31 cellular contexts compared by ENCODE assay signal in genomic region chr2:9312591-9312990, GRCh38.
A peak's percentile ranks its signal among the peaks of the same experiment; 100 is the strongest.
DNase-seq lines count a peak whose midpoint lies in the region; ATAC-seq, FAIRE-seq and TF ChIP-seq lines count a peak whose summit lies in the region.
"Had no signal": no experiment of that assay in that cellular context is flagged by ENCODE, and none has a peak within 500 bp of the region (broad histone marks: within the 10 kb centered on the region; RNA-seq: fewer than 3 reads in every experiment).

No MANE protein-coding gene starts in this region.

- peaks cover 0 to 4% (median 0%) of the 10 kb centered on the region in 5 experiments for H3K9me3 Mint-ChIP-seq in brain
- H3K9me3 Mint-ChIP-seq: activated naive CD4-positive, alpha-beta T cell treated with anti-CD3 and anti-CD28 coated beads, Interleukin-2, amount 10 ng/mL, durations not matched to agents 7 days and 5 days; activated T-cell treated with anti-CD3 and anti-CD28 coated beads, Interleukin-2, amount 50 U/mL, for 72 hours; mesothelial cell of epicardium; naive thymus-derived CD8-positive, alpha-beta T cell had no signal

- H3K36me3 ChIP-seq in GM23248 (ENCODE audit: low read depth) (no peaks in the 10 kb centered on the region), skeletal muscle tissue (ENCODE audit: control insufficient read depth in 3 of 3, insufficient read depth in 3 of 3, low read length in 3 of 3) (no peaks in the 10 kb centered on the region)
- H3K36me3 ChIP-seq: BE2C, cardiac muscle cell, left lung, thyroid gland had no signal

- H3K27ac ChIP-seq in GM23248, result peak overlapping the region; percentile 98
- H3K27ac ChIP-seq in skeletal muscle tissue (ENCODE audit: low read depth, low read length), result peak overlapping the region; percentile 84
- H3K27ac ChIP-seq: cardiac muscle cell had no signal

- peaks cover 63% of the 10 kb centered on the region for H3F3A ChIP-seq in GM23248 (ENCODE audit: insufficient read depth)

- H3K27me3 Mint-ChIP-seq in brain, result no peaks in the 10 kb centered on the region

- peaks cover 49% of the 10 kb centered on the region for H3K4me1 Mint-ChIP-seq in brain

- H3K9me2 ChIP-seq in GM23248 (ENCODE audit: insufficient read depth), result no peaks in the 10 kb centered on the region

- no peaks in the 10 kb centered on the region for H3K9me3 ChIP-seq in GM23248 (ENCODE audit: low read depth)
- H3K9me3 ChIP-seq in skeletal muscle tissue (ENCODE audit: control insufficient read depth in 3 of 3, low read length in 3 of 3), result no peaks in the 10 kb centered on the region
- H3K9me3 ChIP-seq: BE2C, left lung, thyroid gland had no signal

- TF ChIP-seq CTCF in brain (conservative IDR thresholded peaks at IDR 0.05), result no peak

- intact Hi-C loops in posterior vena cava (cut with DNase I), result loop anchor here in 1 of 2 donors (10.0 kb wide), 1 partner anchor 108 kb away; the partner anchor contains the start of gene ASAP2

- H3K79me2 ChIP-seq in GM23248 (ENCODE audit: insufficient read depth), result peaks cover 79% of the 10 kb centered on the region

- H4K20me1 ChIP-seq in GM23248 (ENCODE audit: insufficient read depth), result no peaks in the 10 kb centered on the region

- DNase-seq in GM23248, result peak; percentile 32
- DNase-seq in mesenteric fat pad (ENCODE audit: low spot score), result peak; percentile 59
- no peak for DNase-seq in GM12892 (ENCODE audit: insufficient read length)
- DNase-seq in posterior vena cava (ENCODE audit: low spot score), result no peak
- no peak for DNase-seq in inferior parietal cortex (ENCODE audit: extremely low spot score)
- DNase-seq: activated naive CD4-positive, alpha-beta T cell treated with anti-CD3 and anti-CD28 coated beads, Interleukin-2, amount 10 ng/mL, durations not matched to agents 7 days and 5 days; activated T-cell treated with anti-CD3 and anti-CD28 coated beads, Interleukin-2, amount 50 U/mL, for 72 hours; BE2C; cortex of kidney; DMS153; left lung; naive thymus-derived CD8-positive, alpha-beta T cell; NCI-H1694; NCI-H2171; NCI-H524; NK-92 treated with Interleukin-12 subunit alpha and Interleukin-12 subunit beta, amount 100 ng/mL, for 24 hours; PC-9; right cardiac atrium; SHP77 treated with DMSO at 0.1 percent for 48 hours; stimulated activated CD4-positive, alpha-beta T cell treated with anti-CD3 and anti-CD28 coated beads, Interleukin-15, amount 100 ng/mL, for 24 hours; stimulated activated naive CD4-positive, alpha-beta T cell; T1000; thyroid gland had no signal

- H2AFZ ChIP-seq in GM23248, result no peak overlapping the region
- H2AFZ ChIP-seq: PC-9 had no signal

- H3K4me1 ChIP-seq in GM23248 (ENCODE audit: insufficient read depth), result peaks cover 42% of the 10 kb centered on the region
- peaks cover 36 to 43% (median 40%) of the 10 kb centered on the region in 3 donors for H3K4me1 ChIP-seq in skeletal muscle tissue (ENCODE audit: control insufficient read depth in 3 of 3, insufficient read depth in 3 of 3, low read length in 3 of 3)
- H3K4me1 ChIP-seq: BE2C had no signal

- H3K36me3 Mint-ChIP-seq in brain, result peaks cover 15% of the 10 kb centered on the region
- H3K36me3 Mint-ChIP-seq: activated naive CD4-positive, alpha-beta T cell treated with anti-CD3 and anti-CD28 coated beads, Interleukin-2, amount 10 ng/mL, durations not matched to agents 7 days and 5 days; mesothelial cell of epicardium; naive thymus-derived CD8-positive, alpha-beta T cell had no signal

- in situ Hi-C loops in GM23248 (cut with MboI), result no loop called here

- H3K9ac ChIP-seq in GM23248 (peak overlapping the region; percentile 81), skeletal muscle tissue (ENCODE audit: low read depth in 1 of 3, low read length in 3 of 3) (peak overlapping the region in 1 of 3 donors; percentile 54)

- no peak for ATAC-seq in HG02970 (IDR thresholded peaks at IDR 0.05; ENCODE audit: low FRiP score, unreplicated experiment)
- ATAC-seq: activated T-cell treated with anti-CD3 and anti-CD28 coated beads, Interleukin-2, amount 50 U/mL, for 72 hours; esophagus mucosa; left lung; naive thymus-derived CD8-positive, alpha-beta T cell; right cardiac atrium had no signal

- peak overlapping the region in 3 of 5 experiments; percentile 21 to 90 (median 28) for H3K27ac Mint-ChIP-seq in brain
- H3K27ac Mint-ChIP-seq: activated naive CD4-positive, alpha-beta T cell treated with anti-CD3 and anti-CD28 coated beads, Interleukin-2, amount 10 ng/mL, durations not matched to agents 7 days and 5 days; activated T-cell treated with anti-CD3 and anti-CD28 coated beads, Interleukin-2, amount 50 U/mL, for 72 hours; mesothelial cell of epicardium; naive thymus-derived CD8-positive, alpha-beta T cell had no signal

- TF ChIP-seq POLR2A in GM12892 (IDR thresholded peaks at IDR 0.05; ENCODE audit: low read depth, low read length), result no peak

- H3K4me2 ChIP-seq in GM23248 (ENCODE audit: unreplicated experiment), result peak overlapping the region; percentile 10
- H3K4me2 ChIP-seq: PC-9 had no signal

- H3K4me3 Mint-ChIP-seq in brain, result no peak overlapping the region
- H3K4me3 Mint-ChIP-seq: activated naive CD4-positive, alpha-beta T cell treated with anti-CD3 and anti-CD28 coated beads, Interleukin-2, amount 10 ng/mL, durations not matched to agents 7 days and 5 days; activated T-cell treated with anti-CD3 and anti-CD28 coated beads, Interleukin-2, amount 50 U/mL, for 72 hours; mesothelial cell of epicardium; naive thymus-derived CD8-positive, alpha-beta T cell had no signal

- no peak overlapping the region for H3K4me3 ChIP-seq in GM23248
- H3K4me3 ChIP-seq in skeletal muscle tissue (ENCODE audit: low read length in 3 of 3), result no peak overlapping the region
- H3K4me3 ChIP-seq: cardiac muscle cell, left lung, PC-9, thyroid gland had no signal

- no peak for FAIRE-seq in GM12892 (lab: Jason Lieb, UNC)
- FAIRE-seq: frontal cortex, H1 had no signal

- H3K27me3 ChIP-seq in GM23248 (replicated peaks; ENCODE audit: insufficient read depth) (no peaks in the 10 kb centered on the region), skeletal muscle tissue (ENCODE audit: control insufficient read depth in 3 of 3, insufficient read depth in 3 of 3, low read length in 3 of 3) (no peaks in the 10 kb centered on the region)
- H3K27me3 ChIP-seq: BE2C, cardiac muscle cell, left lung, thyroid gland had no signal

- 93 to 95% methylated on average over 6 of the region's 6 CpGs for WGBS in GM23248 (ENCODE audit: low coverage in 1 of 2, low lambda C conversion rate in 2 of 2, missing lambda C conversion rate in 2 of 2), 2 experiments

Comparison
In these comparisons a context has a peak if more than half of its experiments do, and no peak if none do; other contexts are left out.
1. DNase-seq: peak in GM23248 (single experiment) and mesenteric fat pad (single experiment); none in GM12892 (single experiment), posterior vena cava (single experiment) and inferior parietal cortex (single experiment).